In genomic region chr22:42764895-42765363, GRCh38 we compare ENCODE assay signal across 25 cellular contexts. TPM values are rescaled to one million over a fixed set of nuclear protein-coding genes. Genes with fewer than 3 reads are reported as not detected.
A peak's percentile ranks its signal among the peaks of the same experiment; 100 is the strongest.
DNase-seq lines count a peak whose midpoint lies in the region; ATAC-seq and TF ChIP-seq lines count a peak whose summit lies in the region.
"Had no signal": no experiment of that assay in that cellular context is flagged by ENCODE, and none has a peak within 500 bp of the region (broad histone marks: within the 10 kb centered on the region; RNA-seq: fewer than 3 reads in every experiment).

No MANE protein-coding gene starts in this region.

- H3K9me3 ChIP-seq in BLaER1 (no peaks in the 10 kb centered on the region), SJSA1 (replicated peaks) (no peaks in the 10 kb centered on the region), thyroid gland (no peaks in the 10 kb centered on the region)
- H3K9me3 ChIP-seq: HAP-1, tibial nerve had no signal

- H3K27me3 ChIP-seq in BLaER1 (no peaks in the 10 kb centered on the region), SJSA1 (replicated peaks) (no peaks in the 10 kb centered on the region), thyroid gland (no peaks in the 10 kb centered on the region)
- H3K27me3 ChIP-seq: tibial nerve had no signal

- no peak overlapping the region for H3K4me3 Mint-ChIP-seq in memory B cell
- H3K4me3 Mint-ChIP-seq in activated CD4-positive, alpha-beta T cell treated with anti-CD3 and anti-CD28 coated beads for 36 hours: no peak overlapping the region
- H3K4me3 Mint-ChIP-seq: activated CD8-positive, alpha-beta T cell treated with anti-CD3 and anti-CD28 coated beads, Interleukin-2, amount 10 ng/mL, durations not matched to agents 7 days and 5 days; activated naive CD8-positive, alpha-beta T cell treated with anti-CD3 and anti-CD28 coated beads, Interleukin-2, amount 10 ng/mL, durations not matched to agents 7 days and 5 days; naive thymus-derived CD8-positive, alpha-beta T cell; T-helper 1 cell treated with Interleukin-12 subunit alpha and Interleukin-12 subunit beta and Interleukin-4 antibody, amounts not matched to agents 30 μg/mL and 1 μg/mL, for 36 hours had no signal

- H3K9ac ChIP-seq in BLaER1: no peak overlapping the region

- H3K4me3 ChIP-seq in BLaER1 (no peak overlapping the region), SJSA1 (no peak overlapping the region), thyroid gland (replicated peaks in 1 of 3) (no peak overlapping the region)
- H3K4me3 ChIP-seq: HAP-1, SK-N-MC, tibial nerve had no signal

- H3K4me2 ChIP-seq in BLaER1: peak overlapping the region; percentile 17

- CTCF ChIA-PET in activated CD4-positive, alpha-beta T cell treated with anti-CD3 and anti-CD28 coated beads for 36 hours (lab: Charles Lee): no interaction called here

- H3K36me3 ChIP-seq in BLaER1: no peaks in the 10 kb centered on the region
- 0 out of 2 replicates have a peak, but pooled peaks cover 2% of the 10 kb centered on the region for H3K36me3 ChIP-seq in SJSA1
- no peaks in the 10 kb centered on the region for H3K36me3 ChIP-seq in thyroid gland
- H3K36me3 ChIP-seq: HAP-1, tibial nerve had no signal

- POLR2A ChIA-PET in activated CD4-positive, alpha-beta T cell treated with anti-CD3 and anti-CD28 coated beads for 36 hours (lab: Charles Lee): interaction anchor here (0.7 kb wide), 1 partner anchor 19 kb away, joined by 4 read pairs; no protein-coding TSS in a partner anchor

- intact Hi-C loops in thyroid gland (cut with DNase I): no loop called here
- intact Hi-C loops in activated CD4-positive, alpha-beta T cell treated with anti-CD3 and anti-CD28 coated beads for 36 hours (cut with DNase I, micrococcal nuclease): no loop called here

- 80 to 88% methylated on average over 8 to 9 of the region's 11 CpGs for WGBS in thyroid gland, 2 donors

- ATAC-seq in memory B cell (ENCODE audit: low read depth): peak; percentile 75
- ATAC-seq in activated CD4-positive, alpha-beta T cell treated with anti-CD3 and anti-CD28 coated beads for 36 hours: no peak
- ATAC-seq: activated CD8-positive, alpha-beta T cell treated with anti-CD3 and anti-CD28 coated beads, Interleukin-2, amount 10 ng/mL, durations not matched to agents 7 days and 5 days; left ventricle myocardium superior; naive thymus-derived CD8-positive, alpha-beta T cell had no signal

- DNase-seq in GM13977 (ENCODE audit: low spot score) (peak; percentile 70), SJSA1 (ENCODE audit: low read depth in 1 of 2, low spot score in 2 of 2) (no peak), memory B cell (ENCODE audit: low spot score in 2 of 2) (peak in 1 of 2 donors; percentile 21), thyroid gland (no peak), HuH-7 (ENCODE audit: low spot score) (no peak), amygdala (lab: John Stamatoyannopoulos, UW) (no peak)
- DNase-seq in activated CD4-positive, alpha-beta T cell treated with anti-CD3 and anti-CD28 coated beads for 36 hours: no peak
- DNase-seq: activated CD4-positive, alpha-beta T cell treated with anti-CD3 and anti-CD28 coated beads for 1 hour; activated CD8-positive, alpha-beta T cell treated with anti-CD3 and anti-CD28 coated beads, Interleukin-2, amount 10 ng/mL, durations not matched to agents 7 days and 5 days; activated effector memory CD4-positive, alpha-beta T cell treated with anti-CD3 and anti-CD28 coated beads, Interleukin-2, amount 50 U/mL, for 16 hours; activated naive CD8-positive, alpha-beta T cell treated with anti-CD3 and anti-CD28 coated beads, Interleukin-2, amount 10 ng/mL, durations not matched to agents 7 days and 5 days; AML-193; CD8-positive, alpha-beta memory T cell; dermis blood vessel endothelial cell; left ventricle myocardium superior; midbrain; naive thymus-derived CD8-positive, alpha-beta T cell; NCI-H1436 treated with DMSO at 0.1 percent for 48 hours; NCI-H446; NCI-H774 had no signal

- H3K27ac Mint-ChIP-seq in memory B cell: peak overlapping the region; percentile 54
- H3K27ac Mint-ChIP-seq in activated CD4-positive, alpha-beta T cell treated with anti-CD3 and anti-CD28 coated beads for 36 hours: no peak overlapping the region
- H3K27ac Mint-ChIP-seq: activated CD8-positive, alpha-beta T cell treated with anti-CD3 and anti-CD28 coated beads, Interleukin-2, amount 10 ng/mL, durations not matched to agents 7 days and 5 days; activated naive CD8-positive, alpha-beta T cell treated with anti-CD3 and anti-CD28 coated beads, Interleukin-2, amount 10 ng/mL, durations not matched to agents 7 days and 5 days; naive thymus-derived CD8-positive, alpha-beta T cell; T-helper 1 cell treated with Interleukin-12 subunit alpha and Interleukin-12 subunit beta and Interleukin-4 antibody, amounts not matched to agents 30 μg/mL and 1 μg/mL, for 36 hours had no signal

- no peak for TF ChIP-seq POLR2A in thyroid gland (IDR thresholded peaks at IDR 0.05)

- H3K4me1 ChIP-seq in BLaER1 (peaks cover 49% of the 10 kb centered on the region), SJSA1 (replicated peaks) (peaks cover 30% of the 10 kb centered on the region), thyroid gland (peaks cover 5 to 15% of the 10 kb centered on the region in 2 donors)

- H3K36me3 Mint-ChIP-seq in memory B cell: no peaks in the 10 kb centered on the region
- no peaks in the 10 kb centered on the region for H3K36me3 Mint-ChIP-seq in activated CD4-positive, alpha-beta T cell treated with anti-CD3 and anti-CD28 coated beads for 36 hours (ENCODE audit: low read depth)
- H3K36me3 Mint-ChIP-seq: activated naive CD8-positive, alpha-beta T cell treated with anti-CD3 and anti-CD28 coated beads, Interleukin-2, amount 10 ng/mL, durations not matched to agents 7 days and 5 days; CD8-positive, alpha-beta memory T cell; naive thymus-derived CD8-positive, alpha-beta T cell had no signal

- H3K27ac ChIP-seq in BLaER1 (no peak overlapping the region), SJSA1 (peak overlapping the region; percentile 54; the same call in 1 of the 2 replicates), thyroid gland (no peak overlapping the region)
- H3K27ac ChIP-seq: SK-N-MC, tibial nerve had no signal

- no peaks in the 10 kb centered on the region for H3K9me3 Mint-ChIP-seq in memory B cell
- no peaks in the 10 kb centered on the region for H3K9me3 Mint-ChIP-seq in activated CD4-positive, alpha-beta T cell treated with anti-CD3 and anti-CD28 coated beads for 36 hours (ENCODE audit: low read depth)
- H3K9me3 Mint-ChIP-seq: activated naive CD8-positive, alpha-beta T cell treated with anti-CD3 and anti-CD28 coated beads, Interleukin-2, amount 10 ng/mL, durations not matched to agents 7 days and 5 days; CD8-positive, alpha-beta memory T cell; naive thymus-derived CD8-positive, alpha-beta T cell; T-helper 1 cell treated with Interleukin-12 subunit alpha and Interleukin-12 subunit beta and Interleukin-4 antibody, amounts not matched to agents 30 μg/mL and 1 μg/mL, for 36 hours had no signal

- H3K4me1 Mint-ChIP-seq in memory B cell: peaks cover 13% of the 10 kb centered on the region
- H3K4me1 Mint-ChIP-seq in activated CD4-positive, alpha-beta T cell treated with anti-CD3 and anti-CD28 coated beads for 36 hours: no peaks in the 10 kb centered on the region
- H3K4me1 Mint-ChIP-seq: activated naive CD8-positive, alpha-beta T cell treated with anti-CD3 and anti-CD28 coated beads, Interleukin-2, amount 10 ng/mL, durations not matched to agents 7 days and 5 days; CD8-positive, alpha-beta memory T cell had no signal

- TF ChIP-seq CTCF in GM13977 (IDR thresholded peaks at IDR 0.05; ENCODE audit: extremely low read depth, insufficient read depth, missing control alignments) (no peak), thyroid gland (IDR thresholded peaks at IDR 0.05) (no peak)

- no peaks in the 10 kb centered on the region for H4K20me1 ChIP-seq in BLaER1

- peaks cover 3% of the 10 kb centered on the region for H3K27me3 Mint-ChIP-seq in memory B cell
- H3K27me3 Mint-ChIP-seq in activated CD4-positive, alpha-beta T cell treated with anti-CD3 and anti-CD28 coated beads for 36 hours: peaks cover 2% of the 10 kb centered on the region

- in situ Hi-C loops in GM13977 (cut with MboI; ENCODE audit: low pct_unique_long_range_greater_than_20kb, low sequenced_read_pairs, unreplicated experiment): no loop called here

RNA-seq across cellular contexts. Expression of gene A4GALT, which starts 44.3 kb away (rescaled TPM):
- 11.2 and 12.3 TPM in 2 replicates for total RNA-seq in SJSA1 (2014; rRNA removed; shearing (Covaris generic))
- 10 to 100 TPM; 12.6 to 23.9 (median 18.0) TPM for total RNA-seq in thyroid gland
- total RNA-seq in activated CD4-positive, alpha-beta T cell treated with anti-CD3 and anti-CD28 coated beads for 36 hours: not detected
- total RNA-seq: activated naive CD8-positive, alpha-beta T cell treated with anti-CD3 and anti-CD28 coated beads, Interleukin-2, amount 10 ng/mL, durations not matched to agents 7 days and 5 days; CD8-positive, alpha-beta memory T cell; naive thymus-derived CD8-positive, alpha-beta T cell had no signal

Comparison
In these comparisons a context has a peak if more than half of its experiments do, and no peak if none do; other contexts are left out.
1. RNA of gene A4GALT, which starts 44.3 kb away (total RNA-seq): 12.6 to 23.9 TPM in thyroid gland and 11.2 to 12.3 TPM in SJSA1; not detected in activated CD4-positive, alpha-beta T cell treated with anti-CD3 and anti-CD28 coated beads for 36 hours; every median in the first group is over 10 times any median in the second.